17 cellular contexts compared by ENCODE assay signal in the genomic region with DNA sequence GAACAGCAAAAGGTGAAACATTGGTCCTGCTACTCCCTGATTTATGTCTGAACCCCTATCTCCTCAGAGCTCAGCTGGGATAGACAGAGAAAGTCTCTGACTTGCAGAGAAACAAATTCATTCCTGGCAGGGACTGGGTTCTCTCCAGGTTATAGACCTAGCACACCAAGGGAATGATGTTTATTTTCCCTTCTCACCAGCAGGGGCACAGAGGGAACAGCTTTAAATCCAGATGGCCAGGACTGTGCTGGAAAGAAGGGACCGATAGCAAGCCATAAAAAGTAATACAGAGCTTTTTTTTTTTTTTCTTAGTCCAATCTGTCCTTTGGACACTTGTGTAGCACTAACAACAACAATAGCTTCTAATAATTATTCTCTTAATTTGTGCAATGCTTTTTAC.
DNase-seq lines count a peak whose midpoint lies in the region; ATAC-seq and TF ChIP-seq lines count a peak whose summit lies in the region.
"Had no signal": no experiment of that assay in that cellular context is flagged by ENCODE, and none has a peak within 500 bp of the region (broad histone marks: within the 10 kb centered on the region; RNA-seq: fewer than 3 reads in every experiment).

No MANE protein-coding gene starts in this region.

- no peak overlapping the region for H2BK20ac ChIP-seq in H9 (ENCODE audit: low read depth, low read length, poor library complexity, severe bottlenecking)

- no peak overlapping the region for H4K8ac ChIP-seq in H9 (replicated peaks; ENCODE audit: insufficient read length, low read depth, low read length)

- H2BK12ac ChIP-seq in H9 (ENCODE audit: insufficient read length, low read depth, low read length), result no peak overlapping the region

- no peak overlapping the region for H3K56ac ChIP-seq in H9 (ENCODE audit: insufficient read length, low read depth, low read length)

- H3K18ac ChIP-seq in H9 (ENCODE audit: insufficient read length, low read depth, low read length), result no peak overlapping the region

- H2AK5ac ChIP-seq in H9 (ENCODE audit: insufficient read length, low read length), result no peak overlapping the region

- no peak overlapping the region for H3K23ac ChIP-seq in H9 (ENCODE audit: insufficient read length, low read depth, low read length)

- H3K36me3 Mint-ChIP-seq in H9 (ENCODE audit: insufficient read depth in 1 of 3, low read depth in 3 of 3), result peaks cover 0 to 2% (median 0%) of the 10 kb centered on the region in 3 experiments; a peak in 1 of 7 replicates
- peaks cover 0 to 4% (median 0%) of the 10 kb centered on the region in 5 donors for H3K36me3 Mint-ChIP-seq in naive thymus-derived CD4-positive, alpha-beta T cell
- H3K36me3 Mint-ChIP-seq: activated naive CD4-positive, alpha-beta T cell treated with anti-CD3 and anti-CD28 coated beads, Interleukin-2, amount 10 ng/mL, durations not matched to agents 7 days and 5 days had no signal

- no peaks in the 10 kb centered on the region for H3K79me1 ChIP-seq in H9 (ENCODE audit: insufficient read depth, low read depth, low read length, poor library complexity, severe bottlenecking)

- peaks cover 0 to 5% of the 10 kb centered on the region in 2 experiments; a peak in 2 of 5 replicates for H3K9me3 Mint-ChIP-seq in H9
- peaks cover 0 to 8% (median 0%) of the 10 kb centered on the region in 11 donors for H3K9me3 Mint-ChIP-seq in naive thymus-derived CD4-positive, alpha-beta T cell
- H3K9me3 Mint-ChIP-seq: activated naive CD4-positive, alpha-beta T cell treated with anti-CD3 and anti-CD28 coated beads, Interleukin-2, amount 10 ng/mL, durations not matched to agents 7 days and 5 days had no signal

- H3K4me1 Mint-ChIP-seq in H9, result peaks cover 0 to 3% of the 10 kb centered on the region in 2 experiments; a peak in 1 of 4 replicates
- no peaks in the 10 kb centered on the region for H3K4me1 Mint-ChIP-seq in naive thymus-derived CD4-positive, alpha-beta T cell
- H3K4me1 Mint-ChIP-seq: activated naive CD4-positive, alpha-beta T cell treated with anti-CD3 and anti-CD28 coated beads, Interleukin-2, amount 10 ng/mL, durations not matched to agents 7 days and 5 days had no signal

- no peak overlapping the region for H4K5ac ChIP-seq in H9 (ENCODE audit: insufficient read length, low read depth, low read length)

- POLR2A ChIA-PET in A673 (lab: Charles Lee; ENCODE audit: low non-redundant PET), result no interaction called here
- POLR2A ChIA-PET in naive thymus-derived CD4-positive, alpha-beta T cell (lab: Charles Lee), result no interaction called here
- POLR2A ChIA-PET in PC-9 (lab: Charles Lee; ENCODE audit: unreplicated experiment), result no interaction called here

- intact Hi-C loops in A673 (cut with micrococcal nuclease; ENCODE audit: unreplicated experiment), result no loop called here
- intact Hi-C loops in naive thymus-derived CD4-positive, alpha-beta T cell (cut with micrococcal nuclease), result no loop called here
- intact Hi-C loops in PC-9 (cut with micrococcal nuclease; ENCODE audit: unreplicated experiment), result no loop called here

- no peak overlapping the region for H3K14ac ChIP-seq in H9 (ENCODE audit: insufficient read depth, low read length)

- H3K36me3 ChIP-seq in A673 (ENCODE audit: insufficient read depth, low read length, poor library complexity, severe bottlenecking), result no peaks in the 10 kb centered on the region
- H3K36me3 ChIP-seq in naive thymus-derived CD4-positive, alpha-beta T cell (ENCODE audit: control insufficient read depth in 2 of 3, insufficient read depth in 3 of 3, low read length in 3 of 3), result no peaks in the 10 kb centered on the region
- no peaks in the 10 kb centered on the region for H3K36me3 ChIP-seq in PC-9 (ENCODE audit: low read depth)
- H3K36me3 ChIP-seq: heart right ventricle, SJCRH30 had no signal

- no peak overlapping the region for H3T11ph ChIP-seq in H9 (ENCODE audit: low read length)

- H2AFZ ChIP-seq in H9 (ENCODE audit: low read length) (no peak overlapping the region), PC-9 (no peak overlapping the region)

- no peaks in the 10 kb centered on the region for H3K23me2 ChIP-seq in H9 (ENCODE audit: insufficient read length, low read depth, low read length, poor library complexity, severe bottlenecking)

- H3F3A ChIP-seq in PC-9 (ENCODE audit: insufficient read depth, low read depth), result no peaks in the 10 kb centered on the region

- H4K20me1 ChIP-seq in H9 (ENCODE audit: control insufficient read depth, insufficient read depth, insufficient read length), result no peaks in the 10 kb centered on the region
- no peaks in the 10 kb centered on the region for H4K20me1 ChIP-seq in PC-9 (ENCODE audit: insufficient read depth)

- TF ChIP-seq CTCF in A673 (conservative IDR thresholded peaks at IDR 0.05; ENCODE audit: low read depth, low read length) (peak; percentile 36), H9 (conservative IDR thresholded peaks at IDR 0.05) (peak; percentile 65), foreskin keratinocyte (conservative IDR thresholded peaks at IDR 0.05) (peak; percentile 15), PC-9 (conservative IDR thresholded peaks at IDR 0.05) (no peak), foreskin fibroblast (IDR thresholded peaks at IDR 0.05; ENCODE audit: low read depth, low read length) (no peak)

- no peaks in the 10 kb centered on the region for H3K9me2 ChIP-seq in PC-9 (ENCODE audit: insufficient read depth)

- WGBS in H9 (ENCODE audit: extremely low coverage, insufficient read length, low lambda C conversion rate), result no CpG with 5 or more reads among the region's 1 CpG

- no peak for DNase-seq in A673 (ENCODE audit: low spot score)
- DNase-seq in H9, result no peak
- DNase-seq in RKO (ENCODE audit: low spot score), result peak; percentile 7
- no peak for DNase-seq in foreskin keratinocyte
- no peak for DNase-seq in naive thymus-derived CD4-positive, alpha-beta T cell
- no peak for DNase-seq in PC-9
- DNase-seq in stimulated activated CD4-positive, alpha-beta T cell treated with anti-CD3 and anti-CD28 coated beads, Interleukin-1b, Interleukin-23, amount 100 ng/mL, for 48 hours, result no peak
- DNase-seq in foreskin fibroblast, result no peak
- DNase-seq: activated CD4-positive, alpha-beta T cell treated with anti-CD3 and anti-CD28 coated beads, Interleukin-2, amount 50 U/mL, for 1 hour; activated naive CD4-positive, alpha-beta T cell treated with anti-CD3 and anti-CD28 coated beads, Interleukin-2, amount 10 ng/mL, durations not matched to agents 7 days and 5 days; heart right ventricle; MM.1S; mucosa of descending colon; NCI-H1930; occipital lobe; SJCRH30; testis had no signal

- H3K4me3 ChIP-seq in A673 (ENCODE audit: low read depth, low read length, poor library complexity, severe bottlenecking), result no peak overlapping the region
- no peak overlapping the region for H3K4me3 ChIP-seq in naive thymus-derived CD4-positive, alpha-beta T cell (ENCODE audit: low read length)
- H3K4me3 ChIP-seq in PC-9, result no peak overlapping the region
- no peak overlapping the region for H3K4me3 ChIP-seq in foreskin fibroblast (ENCODE audit: low read depth in 1 of 2, low read length in 2 of 2)
- H3K4me3 ChIP-seq: heart right ventricle, mucosa of descending colon, SJCRH30, testis had no signal

- H2BK15ac ChIP-seq in H9 (ENCODE audit: low read depth, low read length), result no peak overlapping the region

- peaks cover under 1% of the 10 kb centered on the region for H3K9me3 ChIP-seq in A673 (ENCODE audit: low read depth, low read length, poor library complexity, severe bottlenecking)
- H3K9me3 ChIP-seq in H9 (ENCODE audit: control insufficient read depth, low read depth, low read length), result no peaks in the 10 kb centered on the region
- H3K9me3 ChIP-seq in naive thymus-derived CD4-positive, alpha-beta T cell (ENCODE audit: control insufficient read depth in 2 of 3, low read length in 3 of 3), result no peaks in the 10 kb centered on the region
- H3K9me3 ChIP-seq in PC-9 (ENCODE audit: insufficient read depth, low read depth), result no peaks in the 10 kb centered on the region
- H3K9me3 ChIP-seq: mucosa of descending colon, SJCRH30, testis had no signal

- ATAC-seq in foreskin keratinocyte, result no peak
- no peak for ATAC-seq in naive thymus-derived CD4-positive, alpha-beta T cell
- ATAC-seq: heart right ventricle, mucosa of descending colon had no signal

- H3K4me3 Mint-ChIP-seq in H9, result no peak overlapping the region
- no peak overlapping the region for H3K4me3 Mint-ChIP-seq in naive thymus-derived CD4-positive, alpha-beta T cell
- H3K4me3 Mint-ChIP-seq: activated naive CD4-positive, alpha-beta T cell treated with anti-CD3 and anti-CD28 coated beads, Interleukin-2, amount 10 ng/mL, durations not matched to agents 7 days and 5 days had no signal

- CTCF ChIA-PET in A673 (lab: Charles Lee), result interaction anchor here (0.6 kb wide), 1 partner anchor 9 kb away, joined by 4 read pairs; no protein-coding TSS in a partner anchor
- CTCF ChIA-PET in naive thymus-derived CD4-positive, alpha-beta T cell (lab: Charles Lee), result no interaction called here
- CTCF ChIA-PET in PC-9 (lab: Charles Lee), result interaction anchor here (0.6 kb wide), 1 partner anchor 172 kb away, joined by 3 read pairs; no protein-coding TSS in a partner anchor

- no peak overlapping the region for H4K91ac ChIP-seq in H9 (ENCODE audit: insufficient read length, low read depth, low read length)

- no peak overlapping the region for H3K27ac ChIP-seq in A673 (ENCODE audit: low read depth, low read length, poor library complexity, severe bottlenecking)
- no peak overlapping the region for H3K27ac ChIP-seq in H9 (ENCODE audit: insufficient read length, low read depth, low read length)
- H3K27ac ChIP-seq in foreskin keratinocyte, result no peak overlapping the region
- no peak overlapping the region for H3K27ac ChIP-seq in naive thymus-derived CD4-positive, alpha-beta T cell (ENCODE audit: low read depth, low read length)
- H3K27ac ChIP-seq in PC-9, result no peak overlapping the region
- H3K27ac ChIP-seq: heart right ventricle, SJCRH30, testis had no signal

- BruUV-seq in A673 (replicated peaks; lab: Mats Ljungman, UMichigan), result no TSS peak
- no TSS peak for BruUV-seq in PC-9 (replicated peaks; lab: Mats Ljungman, UMichigan)

- H3K27me3 Mint-ChIP-seq in H9 (ENCODE audit: low read depth), result no peaks in the 10 kb centered on the region; the same call in 1 of the 2 replicates
- H3K27me3 Mint-ChIP-seq in naive thymus-derived CD4-positive, alpha-beta T cell, result peaks cover 0 to 44% (median 28%) of the 10 kb centered on the region in 5 donors

- H3K4me1 ChIP-seq in A673 (ENCODE audit: insufficient read depth, low read length, poor library complexity, severe bottlenecking), result no peaks in the 10 kb centered on the region
- no peaks in the 10 kb centered on the region for H3K4me1 ChIP-seq in H9 (ENCODE audit: insufficient read depth, low read length)
- H3K4me1 ChIP-seq in foreskin keratinocyte, result no peaks in the 10 kb centered on the region
- no peaks in the 10 kb centered on the region for H3K4me1 ChIP-seq in naive thymus-derived CD4-positive, alpha-beta T cell (ENCODE audit: control insufficient read depth in 2 of 2, insufficient read depth in 2 of 2, low read length in 2 of 2)
- H3K4me1 ChIP-seq in PC-9 (replicated peaks; ENCODE audit: insufficient read depth), result no peaks in the 10 kb centered on the region
- H3K4me1 ChIP-seq: heart right ventricle, SJCRH30, testis had no signal

- H3K9ac ChIP-seq in H9 (ENCODE audit: extremely low read depth, insufficient read length, low read length), result no peak overlapping the region

- no peak overlapping the region for H3K4ac ChIP-seq in H9 (ENCODE audit: low read depth, low read length)

- H2BK120ac ChIP-seq in H9 (ENCODE audit: low read depth, low read length, poor library complexity, severe bottlenecking), result no peak overlapping the region

- H3K27ac Mint-ChIP-seq in H9, result no peak overlapping the region
- H3K27ac Mint-ChIP-seq in naive thymus-derived CD4-positive, alpha-beta T cell, result no peak overlapping the region
- H3K27ac Mint-ChIP-seq: activated naive CD4-positive, alpha-beta T cell treated with anti-CD3 and anti-CD28 coated beads, Interleukin-2, amount 10 ng/mL, durations not matched to agents 7 days and 5 days had no signal

- H3K4me2 ChIP-seq in H9 (ENCODE audit: insufficient read depth, insufficient read length, low read length), result no peak overlapping the region
- H3K4me2 ChIP-seq in PC-9, result no peak overlapping the region

- H3K27me3 ChIP-seq in A673 (replicated peaks; ENCODE audit: insufficient read depth, low read depth, low read length, poor library complexity) (peaks cover 9% of the 10 kb centered on the region), H9 (ENCODE audit: insufficient read depth, low read length) (no peaks in the 10 kb centered on the region), foreskin keratinocyte (no peaks in the 10 kb centered on the region), PC-9 (ENCODE audit: insufficient read depth, low read depth) (no peaks in the 10 kb centered on the region)
- H3K27me3 ChIP-seq in naive thymus-derived CD4-positive, alpha-beta T cell (ENCODE audit: control insufficient read depth in 2 of 2, insufficient read depth in 2 of 2, low read length in 2 of 2), result no peaks in the 10 kb centered on the region
- H3K27me3 ChIP-seq: SJCRH30, testis had no signal

- no peaks in the 10 kb centered on the region for H3K79me2 ChIP-seq in H9 (ENCODE audit: insufficient read depth, low read length)
- H3K79me2 ChIP-seq in PC-9 (ENCODE audit: low read depth), result no peaks in the 10 kb centered on the region

- H2BK5ac ChIP-seq in H9 (ENCODE audit: insufficient read length, low read length), result no peak overlapping the region

Comparison
In these comparisons a context has a peak if more than half of its experiments do, and no peak if none do; other contexts are left out.
1. CTCF ChIP-seq: peak in A673 (single experiment), H9 (single experiment) and foreskin keratinocyte (single experiment); none in PC-9 (single experiment) and foreskin fibroblast (single experiment).